8 cellular contexts compared by ENCODE assay signal in genomic region chr13:99086149-99086868, GRCh38.
DNase-seq lines count a peak whose midpoint lies in the region; ATAC-seq and TF ChIP-seq lines count a peak whose summit lies in the region.

No MANE protein-coding gene starts in this region.

- H3K9me3 ChIP-seq in OCI-LY7 (ENCODE audit: low read length) (no peaks in the 10 kb centered on the region), neuron (ENCODE audit: low read length) (no peaks in the 10 kb centered on the region), thoracic aorta (no peaks in the 10 kb centered on the region)

- H3K9me2 ChIP-seq in OCI-LY7 (ENCODE audit: insufficient read depth, low read length), result no peaks in the 10 kb centered on the region

- H3K79me2 ChIP-seq in OCI-LY7 (ENCODE audit: insufficient read depth, low read depth, low read length), result peaks cover 26% of the 10 kb centered on the region; the same call in 1 of the 2 replicates

- H3K4me3 ChIP-seq in OCI-LY7 (ENCODE audit: low read depth, low read length, poor library complexity, severe bottlenecking), result peak overlapping the region; percentile 82
- peak overlapping the region; percentile 55 to 74 for H3K4me3 ChIP-seq in foreskin fibroblast (ENCODE audit: low read depth in 1 of 2, low read length in 2 of 2)
- peak overlapping the region; percentile 61 for H3K4me3 ChIP-seq in neuron (ENCODE audit: low read length)
- H3K4me3 ChIP-seq in thoracic aorta, result peak overlapping the region; percentile 94

- TF ChIP-seq CTCF in OCI-LY7 (conservative IDR thresholded peaks at IDR 0.05; ENCODE audit: low read length) (no peak), foreskin fibroblast (IDR thresholded peaks at IDR 0.05; ENCODE audit: low read depth, low read length) (no peak), thoracic aorta (IDR thresholded peaks at IDR 0.05) (peak; percentile 9)

- ATAC-seq in GM18861 (IDR thresholded peaks at IDR 0.05; ENCODE audit: unreplicated experiment) (peak; percentile 37), HG03095 (IDR thresholded peaks at IDR 0.05; ENCODE audit: unreplicated experiment) (peak; percentile 38), thoracic aorta (ENCODE audit: insufficient number of reproducible peaks, low FRiP score, low read depth) (peak; percentile 76)

- CTCF ChIA-PET in OCI-LY7 (lab: Charles Lee; ENCODE audit: unreplicated experiment), result no interaction called here

- H3K27ac ChIP-seq in OCI-LY7 (ENCODE audit: low read depth, low read length, poor library complexity, severe bottlenecking), result peak overlapping the region; percentile 84
- H3K27ac ChIP-seq in thoracic aorta, result peak overlapping the region; percentile 90 to 94

- H3K27me3 ChIP-seq in neuron (ENCODE audit: insufficient read depth, low read length) (peaks cover 51% of the 10 kb centered on the region), thoracic aorta (replicated peaks; ENCODE audit: insufficient read depth) (no peaks in the 10 kb centered on the region)

- H3K4me1 ChIP-seq in OCI-LY7 (ENCODE audit: insufficient read depth, low read length, poor library complexity, severe bottlenecking) (peaks cover 31% of the 10 kb centered on the region), neuron (ENCODE audit: insufficient read depth, low read length) (peaks cover 2% of the 10 kb centered on the region), thoracic aorta (ENCODE audit: control insufficient read depth in 1 of 2, low read depth in 2 of 2) (peaks cover 0 to 9% of the 10 kb centered on the region in 2 donors)

- BruUV-seq in OCI-LY7 (replicated peaks; lab: Mats Ljungman, UMichigan), result no TSS peak

- DNase-seq in ACHN, result peak; percentile 59
- peak; percentile 72 for DNase-seq in OCI-LY7 (ENCODE audit: low spot score)
- peak; percentile 71 for DNase-seq in activated T-helper 9 cell treated with anti-CD3 and anti-CD28 coated beads, Interleukin-2, amount 50 U/mL, for 16 hours (ENCODE audit: low read depth)
- peak; percentile 61 to 84 for DNase-seq in foreskin fibroblast
- DNase-seq in thoracic aorta (ENCODE audit: low spot score), result no peak

- peak overlapping the region; percentile 95 for H3K4me2 ChIP-seq in OCI-LY7 (ENCODE audit: low read length)

- POLR2A ChIA-PET in OCI-LY7 (lab: Charles Lee), result no interaction called here

- intact Hi-C loops in OCI-LY7 (cut with micrococcal nuclease; ENCODE audit: unreplicated experiment), result loop anchor here (2.0 to 5.0 kb wide), 2 partner anchors 36 to 416 kb away; partner anchors contain the start of gene TM9SF2

- in situ Hi-C loops in ACHN (cut with HindIII; ENCODE audit: low pct_ligation_motif_present, low pct_unique_long_range_greater_than_20kb, low sequenced_read_pairs), result no loop called here

- no peaks in the 10 kb centered on the region for H4K20me1 ChIP-seq in OCI-LY7 (ENCODE audit: insufficient read depth, low read length)

- no peak overlapping the region for H2AFZ ChIP-seq in OCI-LY7 (ENCODE audit: low read length)
- peak overlapping the region; percentile 99 for H2AFZ ChIP-seq in neuron (ENCODE audit: low read depth, low read length)

- H3K36me3 ChIP-seq in OCI-LY7 (ENCODE audit: insufficient read depth, low read length) (no peaks in the 10 kb centered on the region), neuron (ENCODE audit: insufficient read depth, low read length) (no peaks in the 10 kb centered on the region), thoracic aorta (no peaks in the 10 kb centered on the region)
